In the genomic region with DNA sequence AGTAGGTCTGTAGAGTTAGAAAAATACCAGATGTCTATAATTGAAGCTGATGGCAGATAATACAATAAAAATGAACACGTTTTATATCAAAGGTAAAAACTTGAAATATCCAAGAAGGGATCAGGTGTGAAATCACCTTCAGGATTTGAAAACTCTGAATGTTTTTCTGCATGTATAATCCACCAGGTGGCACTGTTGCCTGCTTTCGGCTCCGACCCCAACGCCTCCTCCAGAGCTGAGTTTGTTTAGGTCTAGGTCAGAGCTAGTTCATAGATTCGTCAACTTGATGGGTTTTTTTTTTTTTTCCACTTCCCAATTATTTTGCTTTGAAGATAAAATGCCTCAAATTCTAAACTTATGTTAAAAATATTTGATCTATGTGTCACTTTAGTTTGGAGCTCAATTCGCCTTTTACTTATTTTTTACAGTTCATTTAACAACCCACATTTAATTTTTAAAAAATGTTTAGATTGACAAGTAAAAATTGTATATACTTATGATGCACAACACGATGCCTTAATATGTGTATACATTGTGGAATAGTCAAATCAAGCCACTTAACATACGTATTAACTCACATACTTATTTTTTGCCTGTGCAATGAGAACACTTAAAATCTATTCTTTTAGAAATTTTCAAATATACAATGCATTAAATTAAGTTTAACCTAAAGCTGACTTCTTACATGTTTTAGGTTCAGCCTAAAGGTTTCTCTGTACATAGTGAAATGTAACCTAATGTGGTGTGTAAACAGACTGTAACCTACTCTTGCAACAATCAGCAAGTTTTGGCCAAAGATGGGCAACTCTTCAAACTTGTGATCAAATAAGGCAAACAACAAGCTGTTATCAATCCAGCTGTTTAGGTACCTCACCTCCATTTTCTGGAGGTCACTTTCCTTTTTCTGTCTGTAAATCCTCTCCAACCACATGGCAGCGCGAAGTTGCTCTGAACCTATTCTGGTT, we compare ENCODE assay signal across 8 cellular contexts. TPM values are rescaled to one million over a fixed set of nuclear protein-coding genes. Genes with fewer than 3 reads are reported as not detected.
DNase-seq lines count a peak whose midpoint lies in the region; ATAC-seq and TF ChIP-seq lines count a peak whose summit lies in the region.

No MANE protein-coding gene starts in this region.

- intact Hi-C loops in Right ventricle myocardium inferior (cut with DNase I): loop anchor here (1.0 to 5.0 kb wide), 2 partner anchors 127 to 320 kb away; no protein-coding TSS in a partner anchor
- intact Hi-C loops in cardiac septum (cut with DNase I): loop anchor here (10.0 kb wide), 3 partner anchors 114 to 534 kb away; no protein-coding TSS in a partner anchor
- intact Hi-C loops in head of caudate nucleus (cut with DNase I): no loop called here

- no peaks in the 10 kb centered on the region for H3K4me1 Mint-ChIP-seq in activated naive CD8-positive, alpha-beta T cell treated with anti-CD3 and anti-CD28 coated beads, Interleukin-2, amount 10 ng/mL, durations not matched to agents 7 days and 5 days

- peak; percentile 72 for TF ChIP-seq CTCF in LNCaP clone FGC (IDR thresholded peaks at IDR 0.05; ENCODE audit: control insufficient read depth, extremely low read depth, insufficient read depth)

- no peak overlapping the region for H3K27ac Mint-ChIP-seq in activated naive CD8-positive, alpha-beta T cell treated with anti-CD3 and anti-CD28 coated beads, Interleukin-2, amount 10 ng/mL, durations not matched to agents 7 days and 5 days

- POLR2A ChIA-PET in activated naive CD8-positive, alpha-beta T cell treated with anti-CD3 and anti-CD28 coated beads, Interleukin-2, amount 10 ng/mL, durations not matched to agents 7 days and 5 days (lab: Charles Lee): no interaction called here

- H3K36me3 Mint-ChIP-seq in activated naive CD8-positive, alpha-beta T cell treated with anti-CD3 and anti-CD28 coated beads, Interleukin-2, amount 10 ng/mL, durations not matched to agents 7 days and 5 days: no peaks in the 10 kb centered on the region

- ATAC-seq in Right ventricle myocardium inferior (no peak), SK-N-SH treated with all-trans-retinoic acid at 6 μM for 48 hours (peak; percentile 74), GM21576 (IDR thresholded peaks at IDR 0.05; ENCODE audit: unreplicated experiment) (no peak)
- no peak for ATAC-seq in activated naive CD8-positive, alpha-beta T cell treated with anti-CD3 and anti-CD28 coated beads, Interleukin-2, amount 10 ng/mL, durations not matched to agents 7 days and 5 days (ENCODE audit: low read depth)

- peaks cover 35% of the 10 kb centered on the region for H3K27me3 Mint-ChIP-seq in activated naive CD8-positive, alpha-beta T cell treated with anti-CD3 and anti-CD28 coated beads, Interleukin-2, amount 10 ng/mL, durations not matched to agents 7 days and 5 days

- no peak overlapping the region for H3K4me3 ChIP-seq in LNCaP clone FGC (ENCODE audit: low read depth, low read length)

- H3K4me3 Mint-ChIP-seq in activated naive CD8-positive, alpha-beta T cell treated with anti-CD3 and anti-CD28 coated beads, Interleukin-2, amount 10 ng/mL, durations not matched to agents 7 days and 5 days: no peak overlapping the region

- DNase-seq in Right ventricle myocardium inferior (ENCODE audit: missing footprints) (peak; percentile 69), cardiac septum (ENCODE audit: low spot score) (no peak), LNCaP clone FGC (ENCODE audit: low read depth) (no peak), head of caudate nucleus (peak; percentile 47 to 90 (median 76)), putamen (ENCODE audit: low spot score) (peak; percentile 61)
- DNase-seq in activated naive CD8-positive, alpha-beta T cell treated with anti-CD3 and anti-CD28 coated beads, Interleukin-2, amount 10 ng/mL, durations not matched to agents 7 days and 5 days: peak; percentile 40

- peaks cover 8% of the 10 kb centered on the region for H3K9me3 Mint-ChIP-seq in activated naive CD8-positive, alpha-beta T cell treated with anti-CD3 and anti-CD28 coated beads, Interleukin-2, amount 10 ng/mL, durations not matched to agents 7 days and 5 days

TF ChIP-seq in SK-N-SH treated with all-trans-retinoic acid at 6 μM for 48 hours, 23 proteins besides CTCF, POLR2A, EP300 and RAD21 (continues in another document):
- no peak for TF ChIP-seq SNAI2 (CRISPR knock-in tag; IDR thresholded peaks at IDR 0.05)
- no peak for TF ChIP-seq ZFP3 (CRISPR knock-in tag; IDR thresholded peaks at IDR 0.05)
- TF ChIP-seq ZNF70 (CRISPR knock-in tag; IDR thresholded peaks at IDR 0.05): no peak
- TF ChIP-seq ZFP30 (CRISPR knock-in tag; IDR thresholded peaks at IDR 0.05): no peak
- TF ChIP-seq RARB (CRISPR knock-in tag; IDR thresholded peaks at IDR 0.05): no peak
- TF ChIP-seq ZNF565 (CRISPR knock-in tag; conservative IDR thresholded peaks at IDR 0.05; ENCODE audit: low read depth): no peak
- TF ChIP-seq, protein P1, sequence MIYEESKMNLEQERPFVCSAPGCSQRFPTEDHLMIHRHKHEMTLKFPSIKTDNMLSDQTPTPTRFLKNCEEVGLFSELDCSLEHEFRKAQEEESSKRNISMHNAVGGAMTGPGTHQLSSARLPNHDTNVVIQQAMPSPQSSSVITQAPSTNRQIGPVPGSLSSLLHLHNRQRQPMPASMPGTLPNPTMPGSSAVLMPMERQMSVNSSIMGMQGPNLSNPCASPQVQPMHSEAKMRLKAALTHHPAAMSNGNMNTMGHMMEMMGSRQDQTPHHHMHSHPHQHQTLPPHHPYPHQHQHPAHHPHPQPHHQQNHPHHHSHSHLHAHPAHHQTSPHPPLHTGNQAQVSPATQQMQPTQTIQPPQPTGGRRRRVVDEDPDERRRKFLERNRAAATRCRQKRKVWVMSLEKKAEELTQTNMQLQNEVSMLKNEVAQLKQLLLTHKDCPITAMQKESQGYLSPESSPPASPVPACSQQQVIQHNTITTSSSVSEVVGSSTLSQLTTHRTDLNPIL (CRISPR knock-in tag; IDR thresholded peaks at IDR 0.05; ENCODE audit: low read depth): no peak
- TF ChIP-seq, protein P2, sequence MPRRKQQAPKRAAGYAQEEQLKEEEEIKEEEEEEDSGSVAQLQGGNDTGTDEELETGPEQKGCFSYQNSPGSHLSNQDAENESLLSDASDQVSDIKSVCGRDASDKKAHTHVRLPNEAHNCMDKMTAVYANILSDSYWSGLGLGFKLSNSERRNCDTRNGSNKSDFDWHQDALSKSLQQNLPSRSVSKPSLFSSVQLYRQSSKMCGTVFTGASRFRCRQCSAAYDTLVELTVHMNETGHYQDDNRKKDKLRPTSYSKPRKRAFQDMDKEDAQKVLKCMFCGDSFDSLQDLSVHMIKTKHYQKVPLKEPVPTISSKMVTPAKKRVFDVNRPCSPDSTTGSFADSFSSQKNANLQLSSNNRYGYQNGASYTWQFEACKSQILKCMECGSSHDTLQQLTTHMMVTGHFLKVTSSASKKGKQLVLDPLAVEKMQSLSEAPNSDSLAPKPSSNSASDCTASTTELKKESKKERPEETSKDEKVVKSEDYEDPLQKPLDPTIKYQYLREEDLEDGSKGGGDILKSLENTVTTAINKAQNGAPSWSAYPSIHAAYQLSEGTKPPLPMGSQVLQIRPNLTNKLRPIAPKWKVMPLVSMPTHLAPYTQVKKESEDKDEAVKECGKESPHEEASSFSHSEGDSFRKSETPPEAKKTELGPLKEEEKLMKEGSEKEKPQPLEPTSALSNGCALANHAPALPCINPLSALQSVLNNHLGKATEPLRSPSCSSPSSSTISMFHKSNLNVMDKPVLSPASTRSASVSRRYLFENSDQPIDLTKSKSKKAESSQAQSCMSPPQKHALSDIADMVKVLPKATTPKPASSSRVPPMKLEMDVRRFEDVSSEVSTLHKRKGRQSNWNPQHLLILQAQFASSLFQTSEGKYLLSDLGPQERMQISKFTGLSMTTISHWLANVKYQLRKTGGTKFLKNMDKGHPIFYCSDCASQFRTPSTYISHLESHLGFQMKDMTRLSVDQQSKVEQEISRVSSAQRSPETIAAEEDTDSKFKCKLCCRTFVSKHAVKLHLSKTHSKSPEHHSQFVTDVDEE (CRISPR knock-in tag; IDR thresholded peaks at IDR 0.05): no peak
- TF ChIP-seq OSR1 (CRISPR knock-in tag; IDR thresholded peaks at IDR 0.05): no peak
- no peak for TF ChIP-seq CSDC2 (CRISPR knock-in tag; IDR thresholded peaks at IDR 0.05)
- TF ChIP-seq, protein P3, sequence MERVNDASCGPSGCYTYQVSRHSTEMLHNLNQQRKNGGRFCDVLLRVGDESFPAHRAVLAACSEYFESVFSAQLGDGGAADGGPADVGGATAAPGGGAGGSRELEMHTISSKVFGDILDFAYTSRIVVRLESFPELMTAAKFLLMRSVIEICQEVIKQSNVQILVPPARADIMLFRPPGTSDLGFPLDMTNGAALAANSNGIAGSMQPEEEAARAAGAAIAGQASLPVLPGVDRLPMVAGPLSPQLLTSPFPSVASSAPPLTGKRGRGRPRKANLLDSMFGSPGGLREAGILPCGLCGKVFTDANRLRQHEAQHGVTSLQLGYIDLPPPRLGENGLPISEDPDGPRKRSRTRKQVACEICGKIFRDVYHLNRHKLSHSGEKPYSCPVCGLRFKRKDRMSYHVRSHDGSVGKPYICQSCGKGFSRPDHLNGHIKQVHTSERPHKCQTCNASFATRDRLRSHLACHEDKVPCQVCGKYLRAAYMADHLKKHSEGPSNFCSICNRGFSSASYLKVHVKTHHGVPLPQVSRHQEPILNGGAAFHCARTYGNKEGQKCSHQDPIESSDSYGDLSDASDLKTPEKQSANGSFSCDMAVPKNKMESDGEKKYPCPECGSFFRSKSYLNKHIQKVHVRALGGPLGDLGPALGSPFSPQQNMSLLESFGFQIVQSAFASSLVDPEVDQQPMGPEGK (CRISPR knock-in tag; IDR thresholded peaks at IDR 0.05; ENCODE audit: borderline replicate concordance): no peak
- TF ChIP-seq ZNF8 (CRISPR knock-in tag; IDR thresholded peaks at IDR 0.05): no peak
- TF ChIP-seq ARNTL (CRISPR knock-in tag; IDR thresholded peaks at IDR 0.05; ENCODE audit: borderline replicate concordance, low read depth): no peak
- TF ChIP-seq GLIS3 (CRISPR knock-in tag; IDR thresholded peaks at IDR 0.05): no peak
- TF ChIP-seq ESRRG (CRISPR knock-in tag; IDR thresholded peaks at IDR 0.05): no peak

RNA-seq across cellular contexts. Expression of a gene that starts 39.4 kb away (rescaled TPM):
- total RNA-seq in Right ventricle myocardium inferior (20.0 TPM), cardiac septum (18.1 TPM)
- total RNA-seq in activated naive CD8-positive, alpha-beta T cell treated with anti-CD3 and anti-CD28 coated beads, Interleukin-2, amount 10 ng/mL, durations not matched to agents 7 days and 5 days: 1 to 10 TPM; 9.0 to 9.3 TPM

Comparison
In these comparisons a context has a peak if more than half of its experiments do, and no peak if none do; other contexts are left out.
1. DNase-seq: peak in Right ventricle myocardium inferior (single experiment), activated naive CD8-positive, alpha-beta T cell treated with anti-CD3 and anti-CD28 coated beads, Interleukin-2, amount 10 ng/mL, durations not matched to agents 7 days and 5 days (single experiment), head of caudate nucleus (42 of 42) and putamen (single experiment); none in cardiac septum (single experiment) and LNCaP clone FGC (single experiment).